Comparison of ENCODE assay signal across 28 cellular contexts in the genomic region with DNA sequence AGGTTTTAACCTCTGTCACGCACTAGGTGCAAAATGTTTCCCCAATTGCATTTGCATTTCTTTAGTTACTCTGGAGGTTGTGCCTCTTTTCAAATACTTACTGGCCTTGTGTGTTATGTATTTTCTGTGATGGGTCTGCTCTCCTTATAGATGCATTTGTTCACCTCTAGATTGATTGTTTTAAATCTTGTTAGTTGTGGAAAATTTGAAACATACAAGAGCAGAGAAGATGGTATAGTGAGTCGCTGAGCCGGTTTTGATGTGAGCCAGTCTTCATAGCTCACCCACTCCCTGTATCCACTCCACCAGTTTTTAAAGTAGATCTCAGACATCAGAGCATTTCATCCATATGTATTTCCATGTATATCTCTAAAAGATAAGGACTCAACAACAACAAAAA.
"Had no signal": no experiment of that assay in that cellular context is flagged by ENCODE, and none has a peak within 500 bp of the region (broad histone marks: within the 10 kb centered on the region; RNA-seq: fewer than 3 reads in every experiment).

No MANE protein-coding gene starts in this region.

- H3K9me3 Mint-ChIP-seq: activated CD4-positive, alpha-beta memory T cell treated with anti-CD3 and anti-CD28 coated beads, Interleukin-2, amount 10 ng/mL, durations not matched to agents 7 days and 5 days; activated CD4-positive, alpha-beta T cell treated with anti-CD3 and anti-CD28 coated beads, Interleukin-2, amount 10 ng/mL, durations not matched to agents 24 days and 14 days; activated naive CD8-positive, alpha-beta T cell treated with anti-CD3 and anti-CD28 coated beads, Interleukin-2, amount 10 ng/mL, durations not matched to agents 7 days and 5 days; activated T-helper 17 cell treated with anti-CD3 and anti-CD28 coated beads, Interleukin-2, amount 50 U/mL, for 72 hours; natural killer cell treated with Interleukin-12 subunit alpha and Interleukin-12 subunit beta and Interleukin-15 and Interleukin-18, amount 100 ng/mL, for 72 hours; T-helper 1 cell treated with Interleukin-12 subunit alpha and Interleukin-12 subunit beta and Interleukin-4 antibody, amounts not matched to agents 30 μg/mL and 1 μg/mL, for 36 hours had no signal

- H3K27me3 Mint-ChIP-seq: activated CD4-positive, alpha-beta memory T cell treated with anti-CD3 and anti-CD28 coated beads, Interleukin-2, amount 10 ng/mL, durations not matched to agents 7 days and 5 days; activated CD4-positive, alpha-beta T cell treated with anti-CD3 and anti-CD28 coated beads, Interleukin-2, amount 10 ng/mL, durations not matched to agents 24 days and 14 days; activated CD8-positive, alpha-beta memory T cell treated with anti-CD3 and anti-CD28 coated beads, Interleukin-2, amount 10 ng/mL, durations not matched to agents 7 days and 5 days; activated naive CD8-positive, alpha-beta T cell treated with anti-CD3 and anti-CD28 coated beads, Interleukin-2, amount 10 ng/mL, durations not matched to agents 7 days and 5 days; activated T-helper 17 cell treated with anti-CD3 and anti-CD28 coated beads, Interleukin-2, amount 50 U/mL, for 72 hours; natural killer cell treated with Interleukin-12 subunit alpha and Interleukin-12 subunit beta and Interleukin-15 and Interleukin-18, amount 100 ng/mL, for 72 hours had no signal

- H3K4me3 Mint-ChIP-seq: activated CD4-positive, alpha-beta memory T cell treated with anti-CD3 and anti-CD28 coated beads, Interleukin-2, amount 10 ng/mL, durations not matched to agents 7 days and 5 days; activated CD4-positive, alpha-beta T cell treated with anti-CD3 and anti-CD28 coated beads, Interleukin-2, amount 10 ng/mL, durations not matched to agents 24 days and 14 days; activated CD8-positive, alpha-beta memory T cell treated with anti-CD3 and anti-CD28 coated beads, Interleukin-2, amount 10 ng/mL, durations not matched to agents 7 days and 5 days; activated naive CD8-positive, alpha-beta T cell treated with anti-CD3 and anti-CD28 coated beads, Interleukin-2, amount 10 ng/mL, durations not matched to agents 7 days and 5 days; activated T-helper 17 cell treated with anti-CD3 and anti-CD28 coated beads, Interleukin-2, amount 50 U/mL, for 72 hours; natural killer cell treated with Interleukin-12 subunit alpha and Interleukin-12 subunit beta and Interleukin-15 and Interleukin-18, amount 100 ng/mL, for 72 hours; T-helper 1 cell treated with Interleukin-12 subunit alpha and Interleukin-12 subunit beta and Interleukin-4 antibody, amounts not matched to agents 30 μg/mL and 1 μg/mL, for 36 hours had no signal

- H3K4me3 ChIP-seq: coronary artery, dorsolateral prefrontal cortex, mucosa of descending colon, thoracic aorta had no signal

- H3K27ac ChIP-seq: brain microvascular endothelial cell, coronary artery, dorsolateral prefrontal cortex, thoracic aorta, VCaP had no signal

- ATAC-seq: activated CD4-positive, CD25-positive, alpha-beta regulatory T cell treated with anti-CD3 and anti-CD28 coated beads, Interleukin-2, amount 50 U/mL, for 24 hours; activated CD8-positive, alpha-beta memory T cell treated with anti-CD3 and anti-CD28 coated beads, Interleukin-2, amount 10 ng/mL, durations not matched to agents 7 days and 5 days; activated T-helper 17 cell treated with anti-CD3 and anti-CD28 coated beads, Interleukin-2, amount 50 U/mL, for 72 hours; left cardiac atrium; left ventricle myocardium superior; mucosa of descending colon; natural killer cell treated with Interleukin-12 subunit alpha and Interleukin-12 subunit beta and Interleukin-15 and Interleukin-18, amount 100 ng/mL, for 72 hours; right cardiac atrium had no signal

- H3K27me3 ChIP-seq: brain microvascular endothelial cell, dorsolateral prefrontal cortex had no signal

- H3K9me3 ChIP-seq: mucosa of descending colon, thoracic aorta had no signal

- H3K27ac Mint-ChIP-seq: activated CD4-positive, alpha-beta memory T cell treated with anti-CD3 and anti-CD28 coated beads, Interleukin-2, amount 10 ng/mL, durations not matched to agents 7 days and 5 days; activated CD4-positive, alpha-beta T cell treated with anti-CD3 and anti-CD28 coated beads, Interleukin-2, amount 10 ng/mL, durations not matched to agents 24 days and 14 days; activated CD8-positive, alpha-beta memory T cell treated with anti-CD3 and anti-CD28 coated beads, Interleukin-2, amount 10 ng/mL, durations not matched to agents 7 days and 5 days; activated naive CD8-positive, alpha-beta T cell treated with anti-CD3 and anti-CD28 coated beads, Interleukin-2, amount 10 ng/mL, durations not matched to agents 7 days and 5 days; activated T-helper 17 cell treated with anti-CD3 and anti-CD28 coated beads, Interleukin-2, amount 50 U/mL, for 72 hours; natural killer cell treated with Interleukin-12 subunit alpha and Interleukin-12 subunit beta and Interleukin-15 and Interleukin-18, amount 100 ng/mL, for 72 hours; T-helper 1 cell treated with Interleukin-12 subunit alpha and Interleukin-12 subunit beta and Interleukin-4 antibody, amounts not matched to agents 30 μg/mL and 1 μg/mL, for 36 hours had no signal

- DNase-seq: activated CD4-positive, alpha-beta memory T cell treated with anti-CD3 and anti-CD28 coated beads, Interleukin-2, amount 10 ng/mL, durations not matched to agents 7 days and 5 days; activated CD4-positive, alpha-beta T cell treated with anti-CD3 and anti-CD28 coated beads, Interleukin-2, amount 10 ng/mL, durations not matched to agents 24 days and 14 days; activated CD8-positive, alpha-beta memory T cell treated with anti-CD3 and anti-CD28 coated beads, Interleukin-2, amount 10 ng/mL, durations not matched to agents 7 days and 5 days; activated naive CD8-positive, alpha-beta T cell treated with anti-CD3 and anti-CD28 coated beads, Interleukin-2, amount 10 ng/mL, durations not matched to agents 7 days and 5 days; amniotic stem cell; brain microvascular endothelial cell; dorsolateral prefrontal cortex; effector memory CD4-positive, alpha-beta T cell; erythroblast; head of caudate nucleus; hippocampal formation; left cardiac atrium; left ventricle myocardium superior; mucosa of descending colon; right cardiac atrium; stimulated activated CD4-positive, alpha-beta T cell treated with anti-CD3 and anti-CD28 coated beads, Interleukin-15, amount 100 ng/mL, for 24 hours; stimulated activated CD4-positive, alpha-beta T cell treated with anti-CD3 and anti-CD28 coated beads, Interleukin-2, amount 100 ng/mL, for 24 hours; stimulated activated naive CD4-positive, alpha-beta T cell; SW 1271; T-helper 9 cell; trophoblast cell had no signal
